Comparison of ENCODE assay signal across 37 cellular contexts in genomic region chr13:109625156-109625555, GRCh38.
"Had no signal": no experiment of that assay in that cellular context is flagged by ENCODE, and none has a peak within 500 bp of the region (broad histone marks: within the 10 kb centered on the region; RNA-seq: fewer than 3 reads in every experiment).

No MANE protein-coding gene starts in this region.

- H3K27ac Mint-ChIP-seq: activated naive CD4-positive, alpha-beta T cell treated with anti-CD3 and anti-CD28 coated beads for 36 hours; activated naive CD4-positive, alpha-beta T cell treated with anti-CD3 and anti-CD28 coated beads, Interleukin-2, amount 10 ng/mL, durations not matched to agents 7 days and 5 days; activated naive CD4-positive, alpha-beta T cell treated with anti-CD3 and anti-CD28 coated beads, Interleukin-2, amount 50 U/mL, for 24 hours; activated naive CD8-positive, alpha-beta T cell; activated naive CD8-positive, alpha-beta T cell treated with anti-CD3 and anti-CD28 coated beads for 36 hours; activated naive CD8-positive, alpha-beta T cell treated with anti-CD3 and anti-CD28 coated beads, Interleukin-2, amount 10 ng/mL, durations not matched to agents 7 days and 5 days; activated naive CD8-positive, alpha-beta T cell treated with anti-CD3 and anti-CD28 coated beads, Interleukin-2, amount 50 U/mL, for 24 hours; activated T-cell treated with anti-CD3 and anti-CD28 coated beads, Interleukin-2, amount 50 U/mL, for 24 hours; activated T-cell treated with anti-CD3 and anti-CD28 coated beads, Interleukin-2, amount 50 U/mL, for 72 hours; activated T-helper 1 cell treated with anti-CD3 and anti-CD28 coated beads, Interleukin-12 subunit alpha, Interleukin-12 subunit beta, Interleukin-2, Interleukin-4 antibody, amounts not matched to agents 30 ng/mL and 10 ng/mL and 1 ng/mL, durations not matched to agents 14 hours and 24 hours and 36 hours; activated T-helper 17 cell treated with anti-CD3 and anti-CD28 coated beads, Interleukin-2, amount 50 U/mL, for 72 hours; activated T-helper 2 cell treated with anti-CD3 and anti-CD28 coated beads, Interferon-gamma antibody, Interleukin-2, Interleukin-4, amounts not matched to agents 10 μg/mL and 5 μg/mL and 100 μg/mL, durations not matched to agents 14 hours and 24 hours and 36 hours; brain had no signal

- H3K36me3 Mint-ChIP-seq: activated naive CD4-positive, alpha-beta T cell treated with anti-CD3 and anti-CD28 coated beads, Interleukin-2, amount 10 ng/mL, durations not matched to agents 7 days and 5 days; activated naive CD4-positive, alpha-beta T cell treated with anti-CD3 and anti-CD28 coated beads, Interleukin-2, amount 50 U/mL, for 24 hours; activated naive CD8-positive, alpha-beta T cell; activated naive CD8-positive, alpha-beta T cell treated with anti-CD3 and anti-CD28 coated beads for 36 hours; activated naive CD8-positive, alpha-beta T cell treated with anti-CD3 and anti-CD28 coated beads, Interleukin-2, amount 10 ng/mL, durations not matched to agents 7 days and 5 days; brain had no signal

- H3K9me3 ChIP-seq: adrenal gland, ascending aorta, body of pancreas, breast epithelium had no signal

- H3K36me3 ChIP-seq: adrenal gland, ascending aorta, brain microvascular endothelial cell, breast epithelium, cardiac muscle cell had no signal

- H3K27ac ChIP-seq: adrenal gland, ascending aorta, body of pancreas, brain microvascular endothelial cell, breast epithelium, cardiac muscle cell had no signal

- H3K4me1 ChIP-seq: adrenal gland, body of pancreas, breast epithelium had no signal

- H3K9me3 Mint-ChIP-seq: activated naive CD4-positive, alpha-beta T cell treated with anti-CD3 and anti-CD28 coated beads for 36 hours; activated naive CD4-positive, alpha-beta T cell treated with anti-CD3 and anti-CD28 coated beads, Interleukin-2, amount 10 ng/mL, durations not matched to agents 7 days and 5 days; activated naive CD4-positive, alpha-beta T cell treated with anti-CD3 and anti-CD28 coated beads, Interleukin-2, amount 50 U/mL, for 24 hours; activated naive CD8-positive, alpha-beta T cell treated with anti-CD3 and anti-CD28 coated beads for 36 hours; activated naive CD8-positive, alpha-beta T cell treated with anti-CD3 and anti-CD28 coated beads, Interleukin-2, amount 10 ng/mL, durations not matched to agents 7 days and 5 days; activated naive CD8-positive, alpha-beta T cell treated with anti-CD3 and anti-CD28 coated beads, Interleukin-2, amount 50 U/mL, for 24 hours; activated T-cell treated with anti-CD3 and anti-CD28 coated beads, Interleukin-2, amount 50 U/mL, for 24 hours; activated T-cell treated with anti-CD3 and anti-CD28 coated beads, Interleukin-2, amount 50 U/mL, for 4 hours; activated T-cell treated with anti-CD3 and anti-CD28 coated beads, Interleukin-2, amount 50 U/mL, for 72 hours; activated T-helper 1 cell treated with anti-CD3 and anti-CD28 coated beads, Interleukin-12 subunit alpha, Interleukin-12 subunit beta, Interleukin-2, Interleukin-4 antibody, amounts not matched to agents 30 ng/mL and 10 ng/mL and 1 ng/mL, durations not matched to agents 14 hours and 24 hours and 36 hours; activated T-helper 17 cell treated with anti-CD3 and anti-CD28 coated beads, Interleukin-2, amount 50 U/mL, for 72 hours; activated T-helper 2 cell treated with anti-CD3 and anti-CD28 coated beads, Interferon-gamma antibody, Interleukin-2, Interleukin-4, amounts not matched to agents 10 μg/mL and 5 μg/mL and 100 μg/mL, durations not matched to agents 14 hours and 24 hours and 36 hours; brain had no signal

- H3K27me3 ChIP-seq: adrenal gland, ascending aorta, body of pancreas, brain microvascular endothelial cell, breast epithelium, cardiac muscle cell had no signal

- ATAC-seq: activated naive CD8-positive, alpha-beta T cell treated with anti-CD3 and anti-CD28 coated beads, Interleukin-2, amount 50 U/mL, for 24 hours; activated T-cell treated with anti-CD3 and anti-CD28 coated beads, Interleukin-2, amount 50 U/mL, for 4 hours; activated T-cell treated with anti-CD3 and anti-CD28 coated beads, Interleukin-2, amount 50 U/mL, for 72 hours; activated T-helper 17 cell treated with anti-CD3 and anti-CD28 coated beads, Interleukin-2, amount 50 U/mL, for 72 hours; body of pancreas had no signal

- H3K4me3 ChIP-seq: adrenal gland, ascending aorta, body of pancreas, breast epithelium, cardiac muscle cell had no signal

- DNase-seq: activated effector memory CD4-positive, alpha-beta T cell treated with anti-CD3 and anti-CD28 coated beads, Interleukin-2, amount 50 U/mL, for 16 hours; activated effector memory CD4-positive, alpha-beta T cell treated with Interleukin-2 at 50 U/mL for 16 hours; activated gamma-delta T cell; activated gamma-delta T cell treated with Interleukin-2 at 50 U/mL for 16 hours; activated naive CD4-positive, alpha-beta T cell; activated naive CD4-positive, alpha-beta T cell treated with anti-CD3 and anti-CD28 coated beads for 36 hours; activated naive CD4-positive, alpha-beta T cell treated with anti-CD3 and anti-CD28 coated beads, Interleukin-2, amount 10 ng/mL, durations not matched to agents 7 days and 5 days; activated naive CD4-positive, alpha-beta T cell treated with anti-CD3 and anti-CD28 coated beads, Interleukin-2, amount 50 U/mL, for 16 hours; activated naive CD4-positive, alpha-beta T cell treated with Interleukin-2 at 50 U/mL for 16 hours; activated naive CD8-positive, alpha-beta T cell treated with anti-CD3 and anti-CD28 coated beads for 36 hours; activated naive CD8-positive, alpha-beta T cell treated with anti-CD3 and anti-CD28 coated beads, Interleukin-2, amount 10 ng/mL, durations not matched to agents 7 days and 5 days; activated naive CD8-positive, alpha-beta T cell treated with anti-CD3 and anti-CD28 coated beads, Interleukin-2, amount 50 U/mL, for 24 hours; activated T-cell treated with anti-CD3 and anti-CD28 coated beads for 4 hours; activated T-cell treated with anti-CD3 and anti-CD28 coated beads, Interleukin-2, amount 50 U/mL, for 1 hour; activated T-cell treated with anti-CD3 and anti-CD28 coated beads, Interleukin-2, amount 50 U/mL, for 24 hours; activated T-cell treated with anti-CD3 and anti-CD28 coated beads, Interleukin-2, amount 50 U/mL, for 4 hours; activated T-cell treated with anti-CD3 and anti-CD28 coated beads, Interleukin-2, amount 50 U/mL, for 48 hours; activated T-cell treated with anti-CD3 and anti-CD28 coated beads, Interleukin-2, amount 50 U/mL, for 72 hours; adrenal gland; amniotic stem cell; amygdala; anterior cingulate cortex; aorta; body of pancreas; brain microvascular endothelial cell; caudate nucleus; central memory CD4-positive, alpha-beta T cell; cerebellar nuclear complex had no signal
